Comparison of ENCODE assay signal across 8 cellular contexts in the genomic region with DNA sequence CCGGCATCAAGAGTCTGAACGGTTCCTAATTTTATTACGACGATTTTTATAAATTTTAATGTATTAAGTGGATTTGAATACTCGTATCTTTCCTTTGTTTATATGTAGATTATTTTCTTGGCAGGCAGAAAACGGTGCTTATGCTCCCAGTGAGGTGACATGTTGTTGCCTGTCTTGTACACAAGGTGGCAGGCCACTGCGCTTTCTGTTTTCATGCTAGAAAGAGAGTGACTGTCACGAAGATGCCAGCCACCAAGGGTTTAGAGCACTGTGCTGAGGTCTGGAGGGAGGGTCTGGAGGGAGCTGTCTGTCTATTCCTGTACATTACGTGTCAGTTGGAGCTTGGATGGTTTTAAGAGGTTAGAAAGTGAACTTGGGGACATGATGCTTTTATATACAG.
A peak's percentile ranks its signal among the peaks of the same experiment; 100 is the strongest.
DNase-seq lines count a peak whose midpoint lies in the region; ATAC-seq and TF ChIP-seq lines count a peak whose summit lies in the region.

No MANE protein-coding gene starts in this region.

- H3K27ac Mint-ChIP-seq in activated T-cell treated with anti-CD3 and anti-CD28 coated beads, Interleukin-2, amount 50 U/mL, for 24 hours: no peak overlapping the region
- H3K27ac Mint-ChIP-seq in glutamatergic neuron (ENCODE audit: unreplicated experiment): no peak overlapping the region

- 50 to 62% (median 58%) methylated on average over 9 of the region's 9 CpGs for WGBS in heart left ventricle, 4 donors

- peaks cover 0 to 12% (median 0%) of the 10 kb centered on the region in 9 donors for H3K27me3 ChIP-seq in heart left ventricle

- no peaks in the 10 kb centered on the region for H3K36me3 Mint-ChIP-seq in activated T-cell treated with anti-CD3 and anti-CD28 coated beads, Interleukin-2, amount 50 U/mL, for 24 hours (ENCODE audit: low read depth)
- H3K36me3 Mint-ChIP-seq in glutamatergic neuron (ENCODE audit: unreplicated experiment): no peaks in the 10 kb centered on the region

- DNase-seq in heart left ventricle (peak in 2 of 5 donors; percentile 13 to 48), cardiac septum (ENCODE audit: low spot score) (no peak), NCI-H69 (lab: John Stamatoyannopoulos, UW) (peak; percentile 50), glutamatergic neuron (peak; percentile 58)
- DNase-seq in activated T-cell treated with anti-CD3 and anti-CD28 coated beads, Interleukin-2, amount 50 U/mL, for 24 hours: peak; percentile 58
- peak; percentile 59 for DNase-seq in stimulated activated CD4-positive, alpha-beta T cell treated with anti-CD3 and anti-CD28 coated beads, Interleukin-15, amount 100 ng/mL, for 24 hours

- H3K36me3 ChIP-seq in heart left ventricle: no peaks in the 10 kb centered on the region

- H3K4me3 Mint-ChIP-seq in activated T-cell treated with anti-CD3 and anti-CD28 coated beads, Interleukin-2, amount 50 U/mL, for 24 hours: no peak overlapping the region
- no peak overlapping the region for H3K4me3 Mint-ChIP-seq in glutamatergic neuron (ENCODE audit: unreplicated experiment)

- peaks cover 2% of the 10 kb centered on the region for H3K4me1 Mint-ChIP-seq in activated T-cell treated with anti-CD3 and anti-CD28 coated beads, Interleukin-2, amount 50 U/mL, for 24 hours (ENCODE audit: low read depth)
- H3K4me1 Mint-ChIP-seq in glutamatergic neuron (ENCODE audit: low read depth, unreplicated experiment): peaks cover 21% of the 10 kb centered on the region

- intact Hi-C loops in heart left ventricle (cut with DNase I): loop anchor here in 4 of 10 donors (1.0 to 10.0 kb wide), 4 partner anchors 121 to 245 kb away; no protein-coding TSS in a partner anchor
- intact Hi-C loops in cardiac septum (cut with DNase I): no loop called here

- H3K4me3 ChIP-seq in heart left ventricle: no peak overlapping the region

- peak; percentile 21 to 62 (median 45) for TF ChIP-seq CTCF in heart left ventricle (IDR thresholded peaks at IDR 0.05)
- peak; percentile 62 for TF ChIP-seq CTCF in glutamatergic neuron (IDR thresholded peaks at IDR 0.05; ENCODE audit: partially characterized antibody, unreplicated experiment)

- H3K9me3 ChIP-seq in heart left ventricle: no peaks in the 10 kb centered on the region

- H3K4me1 ChIP-seq in heart left ventricle: no peaks in the 10 kb centered on the region

- H3K27me3 Mint-ChIP-seq in activated T-cell treated with anti-CD3 and anti-CD28 coated beads, Interleukin-2, amount 50 U/mL, for 24 hours: peaks cover 43% of the 10 kb centered on the region
- H3K27me3 Mint-ChIP-seq in glutamatergic neuron (ENCODE audit: unreplicated experiment): no peaks in the 10 kb centered on the region

- ATAC-seq in heart left ventricle: peak in 2 of 4 donors; percentile 47 to 56
- ATAC-seq in HG02759 (IDR thresholded peaks at IDR 0.05; ENCODE audit: unreplicated experiment): peak; percentile 64
- ATAC-seq in HG03196 (IDR thresholded peaks at IDR 0.05; ENCODE audit: unreplicated experiment): no peak

- no peaks in the 10 kb centered on the region for H3K9me3 Mint-ChIP-seq in activated T-cell treated with anti-CD3 and anti-CD28 coated beads, Interleukin-2, amount 50 U/mL, for 24 hours
- H3K9me3 Mint-ChIP-seq in glutamatergic neuron (ENCODE audit: unreplicated experiment): no peaks in the 10 kb centered on the region

- no peak overlapping the region for H3K27ac ChIP-seq in heart left ventricle

- no peak for TF ChIP-seq POLR2A in heart left ventricle (IDR thresholded peaks at IDR 0.05)
